In genomic region chr10:60943372-60944158, GRCh38 we compare ENCODE assay signal across 8 cellular contexts. TPM values are rescaled to one million over a fixed set of nuclear protein-coding genes. Genes with fewer than 3 reads are reported as not detected.
DNase-seq lines count a peak whose midpoint lies in the region; ATAC-seq and TF ChIP-seq lines count a peak whose summit lies in the region.

No MANE protein-coding gene starts in this region.

- H3K27me3 ChIP-seq in neural progenitor cell: peaks cover 10% of the 10 kb centered on the region

- H3K36me3 Mint-ChIP-seq in activated naive CD8-positive, alpha-beta T cell: no peaks in the 10 kb centered on the region
- peaks cover 2% of the 10 kb centered on the region for H3K36me3 Mint-ChIP-seq in neural progenitor cell

- no peak overlapping the region for H3K27ac Mint-ChIP-seq in activated naive CD8-positive, alpha-beta T cell
- peak overlapping the region; percentile 99 for H3K27ac Mint-ChIP-seq in neural progenitor cell

- H3K27ac ChIP-seq in neural progenitor cell: no peak overlapping the region

- H3K4me3 ChIP-seq in neural progenitor cell: peak overlapping the region; percentile 79

- H2AFZ ChIP-seq in neural progenitor cell (replicated peaks): peak overlapping the region; percentile 79

- H3K27me3 Mint-ChIP-seq in activated naive CD8-positive, alpha-beta T cell: peaks cover 42% of the 10 kb centered on the region
- H3K27me3 Mint-ChIP-seq in neural progenitor cell (ENCODE audit: insufficient read depth, low read depth): peaks cover 12% of the 10 kb centered on the region

- H3K4me1 Mint-ChIP-seq in activated naive CD8-positive, alpha-beta T cell (ENCODE audit: low read depth): peaks cover 10% of the 10 kb centered on the region
- peaks cover 22% of the 10 kb centered on the region for H3K4me1 Mint-ChIP-seq in neural progenitor cell

- DNase-seq in activated T-cell treated with anti-CD3 and anti-CD28 coated beads, Interleukin-2, amount 50 U/mL, for 1 hour: peak; percentile 16
- DNase-seq in activated T-cell treated with anti-CD3 and anti-CD28 coated beads for 4 hours: no peak
- DNase-seq in NCI-H2227 treated with DMSO at 0.1 percent for 48 hours (lab: John Stamatoyannopoulos, UW): peak; percentile 17
- DNase-seq in head of caudate nucleus: peak; percentile 54 to 85 (median 70)
- peak; percentile 75 for DNase-seq in neural progenitor cell (ENCODE audit: low spot score)
- no peak for DNase-seq in NCI-H128 (lab: John Stamatoyannopoulos, UW; ENCODE audit: unreplicated experiment)

- peak overlapping the region; percentile 9 for H3K4me3 Mint-ChIP-seq in activated naive CD8-positive, alpha-beta T cell
- H3K4me3 Mint-ChIP-seq in neural progenitor cell: peak overlapping the region; percentile 90

- peak overlapping the region; percentile 17 for H3K9ac ChIP-seq in neural progenitor cell

- ATAC-seq in HG02678 (IDR thresholded peaks at IDR 0.05; ENCODE audit: unreplicated experiment): peak; percentile 33

- no peaks in the 10 kb centered on the region for H3K9me3 ChIP-seq in neural progenitor cell (ENCODE audit: low read depth)

- H3K4me1 ChIP-seq in neural progenitor cell: no peaks in the 10 kb centered on the region

- no peaks in the 10 kb centered on the region for H4K20me1 ChIP-seq in neural progenitor cell (ENCODE audit: low read depth)

- peak; percentile 13 for TF ChIP-seq CTCF in neural progenitor cell (IDR thresholded peaks at IDR 0.05)

- H3K4me2 ChIP-seq in neural progenitor cell: peak overlapping the region; percentile 87

- no peaks in the 10 kb centered on the region for H3K79me2 ChIP-seq in neural progenitor cell (ENCODE audit: low read depth)

- intact Hi-C loops in head of caudate nucleus (cut with DNase I): loop anchor here (10.0 kb wide), 1 partner anchor 129 kb away; no protein-coding TSS in a partner anchor

- H3K9me3 Mint-ChIP-seq in activated naive CD8-positive, alpha-beta T cell (ENCODE audit: low read depth): no peaks in the 10 kb centered on the region
- H3K9me3 Mint-ChIP-seq in neural progenitor cell: no peaks in the 10 kb centered on the region

- peaks cover 7% of the 10 kb centered on the region for H3F3A ChIP-seq in neural progenitor cell (ENCODE audit: low read depth)

- H3K36me3 ChIP-seq in neural progenitor cell: no peaks in the 10 kb centered on the region

RNA-seq across cellular contexts. Expression of gene RHOBTB1, which starts 0.4 kb away (rescaled TPM):
- total RNA-seq in neural progenitor cell (ENCODE audit: low replicate concordance): 15.1 and 21.5 TPM in 2 replicates

Comparison
In these comparisons a context has a peak if more than half of its experiments do, and no peak if none do; other contexts are left out.
1. DNase-seq: peak in activated T-cell treated with anti-CD3 and anti-CD28 coated beads, Interleukin-2, amount 50 U/mL, for 1 hour (single experiment), NCI-H2227 treated with DMSO at 0.1 percent for 48 hours (single experiment), head of caudate nucleus (42 of 42) and neural progenitor cell (single experiment); none in activated T-cell treated with anti-CD3 and anti-CD28 coated beads for 4 hours (single experiment) and NCI-H128 (single experiment).